Comparison of ENCODE assay signal across 1 cellular context in the genomic region with DNA sequence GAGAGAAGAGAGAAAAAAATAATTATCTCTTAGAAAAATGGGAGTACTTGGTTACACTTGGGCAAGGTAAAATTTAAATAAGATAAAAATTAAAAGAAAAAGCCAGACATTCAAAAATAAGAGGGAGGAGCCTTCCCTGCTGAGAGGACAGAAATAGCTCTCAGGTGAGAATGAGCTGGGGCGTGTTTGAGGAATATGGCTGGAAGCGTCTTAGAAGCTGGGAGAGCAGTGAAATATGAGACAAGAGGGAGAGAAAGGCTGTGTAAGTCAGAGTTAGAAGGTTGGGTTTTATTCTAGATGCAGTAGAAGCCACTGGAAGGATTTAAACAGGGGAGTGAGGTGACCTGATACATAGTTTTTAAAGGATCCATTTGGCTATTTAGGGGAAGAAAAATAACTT.
TF ChIP-seq lines count a peak whose summit lies in the region.

No MANE protein-coding gene starts in this region.

TF ChIP-seq in HepG2, 621 proteins besides CTCF, POLR2A, EP300 and RAD21 (continued from another document):
- TF ChIP-seq, protein P1, sequence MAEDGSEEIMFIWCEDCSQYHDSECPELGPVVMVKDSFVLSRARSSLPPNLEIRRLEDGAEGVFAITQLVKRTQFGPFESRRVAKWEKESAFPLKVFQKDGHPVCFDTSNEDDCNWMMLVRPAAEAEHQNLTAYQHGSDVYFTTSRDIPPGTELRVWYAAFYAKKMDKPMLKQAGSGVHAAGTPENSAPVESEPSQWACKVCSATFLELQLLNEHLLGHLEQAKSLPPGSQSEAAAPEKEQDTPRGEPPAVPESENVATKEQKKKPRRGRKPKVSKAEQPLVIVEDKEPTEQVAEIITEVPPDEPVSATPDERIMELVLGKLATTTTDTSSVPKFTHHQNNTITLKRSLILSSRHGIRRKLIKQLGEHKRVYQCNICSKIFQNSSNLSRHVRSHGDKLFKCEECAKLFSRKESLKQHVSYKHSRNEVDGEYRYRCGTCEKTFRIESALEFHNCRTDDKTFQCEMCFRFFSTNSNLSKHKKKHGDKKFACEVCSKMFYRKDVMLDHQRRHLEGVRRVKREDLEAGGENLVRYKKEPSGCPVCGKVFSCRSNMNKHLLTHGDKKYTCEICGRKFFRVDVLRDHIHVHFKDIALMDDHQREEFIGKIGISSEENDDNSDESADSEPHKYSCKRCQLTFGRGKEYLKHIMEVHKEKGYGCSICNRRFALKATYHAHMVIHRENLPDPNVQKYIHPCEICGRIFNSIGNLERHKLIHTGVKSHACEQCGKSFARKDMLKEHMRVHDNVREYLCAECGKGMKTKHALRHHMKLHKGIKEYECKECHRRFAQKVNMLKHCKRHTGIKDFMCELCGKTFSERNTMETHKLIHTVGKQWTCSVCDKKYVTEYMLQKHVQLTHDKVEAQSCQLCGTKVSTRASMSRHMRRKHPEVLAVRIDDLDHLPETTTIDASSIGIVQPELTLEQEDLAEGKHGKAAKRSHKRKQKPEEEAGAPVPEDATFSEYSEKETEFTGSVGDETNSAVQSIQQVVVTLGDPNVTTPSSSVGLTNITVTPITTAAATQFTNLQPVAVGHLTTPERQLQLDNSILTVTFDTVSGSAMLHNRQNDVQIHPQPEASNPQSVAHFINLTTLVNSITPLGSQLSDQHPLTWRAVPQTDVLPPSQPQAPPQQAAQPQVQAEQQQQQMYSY (CRISPR knock-in tag; IDR thresholded peaks at IDR 0.05): no peak
- TF ChIP-seq, protein P2, sequence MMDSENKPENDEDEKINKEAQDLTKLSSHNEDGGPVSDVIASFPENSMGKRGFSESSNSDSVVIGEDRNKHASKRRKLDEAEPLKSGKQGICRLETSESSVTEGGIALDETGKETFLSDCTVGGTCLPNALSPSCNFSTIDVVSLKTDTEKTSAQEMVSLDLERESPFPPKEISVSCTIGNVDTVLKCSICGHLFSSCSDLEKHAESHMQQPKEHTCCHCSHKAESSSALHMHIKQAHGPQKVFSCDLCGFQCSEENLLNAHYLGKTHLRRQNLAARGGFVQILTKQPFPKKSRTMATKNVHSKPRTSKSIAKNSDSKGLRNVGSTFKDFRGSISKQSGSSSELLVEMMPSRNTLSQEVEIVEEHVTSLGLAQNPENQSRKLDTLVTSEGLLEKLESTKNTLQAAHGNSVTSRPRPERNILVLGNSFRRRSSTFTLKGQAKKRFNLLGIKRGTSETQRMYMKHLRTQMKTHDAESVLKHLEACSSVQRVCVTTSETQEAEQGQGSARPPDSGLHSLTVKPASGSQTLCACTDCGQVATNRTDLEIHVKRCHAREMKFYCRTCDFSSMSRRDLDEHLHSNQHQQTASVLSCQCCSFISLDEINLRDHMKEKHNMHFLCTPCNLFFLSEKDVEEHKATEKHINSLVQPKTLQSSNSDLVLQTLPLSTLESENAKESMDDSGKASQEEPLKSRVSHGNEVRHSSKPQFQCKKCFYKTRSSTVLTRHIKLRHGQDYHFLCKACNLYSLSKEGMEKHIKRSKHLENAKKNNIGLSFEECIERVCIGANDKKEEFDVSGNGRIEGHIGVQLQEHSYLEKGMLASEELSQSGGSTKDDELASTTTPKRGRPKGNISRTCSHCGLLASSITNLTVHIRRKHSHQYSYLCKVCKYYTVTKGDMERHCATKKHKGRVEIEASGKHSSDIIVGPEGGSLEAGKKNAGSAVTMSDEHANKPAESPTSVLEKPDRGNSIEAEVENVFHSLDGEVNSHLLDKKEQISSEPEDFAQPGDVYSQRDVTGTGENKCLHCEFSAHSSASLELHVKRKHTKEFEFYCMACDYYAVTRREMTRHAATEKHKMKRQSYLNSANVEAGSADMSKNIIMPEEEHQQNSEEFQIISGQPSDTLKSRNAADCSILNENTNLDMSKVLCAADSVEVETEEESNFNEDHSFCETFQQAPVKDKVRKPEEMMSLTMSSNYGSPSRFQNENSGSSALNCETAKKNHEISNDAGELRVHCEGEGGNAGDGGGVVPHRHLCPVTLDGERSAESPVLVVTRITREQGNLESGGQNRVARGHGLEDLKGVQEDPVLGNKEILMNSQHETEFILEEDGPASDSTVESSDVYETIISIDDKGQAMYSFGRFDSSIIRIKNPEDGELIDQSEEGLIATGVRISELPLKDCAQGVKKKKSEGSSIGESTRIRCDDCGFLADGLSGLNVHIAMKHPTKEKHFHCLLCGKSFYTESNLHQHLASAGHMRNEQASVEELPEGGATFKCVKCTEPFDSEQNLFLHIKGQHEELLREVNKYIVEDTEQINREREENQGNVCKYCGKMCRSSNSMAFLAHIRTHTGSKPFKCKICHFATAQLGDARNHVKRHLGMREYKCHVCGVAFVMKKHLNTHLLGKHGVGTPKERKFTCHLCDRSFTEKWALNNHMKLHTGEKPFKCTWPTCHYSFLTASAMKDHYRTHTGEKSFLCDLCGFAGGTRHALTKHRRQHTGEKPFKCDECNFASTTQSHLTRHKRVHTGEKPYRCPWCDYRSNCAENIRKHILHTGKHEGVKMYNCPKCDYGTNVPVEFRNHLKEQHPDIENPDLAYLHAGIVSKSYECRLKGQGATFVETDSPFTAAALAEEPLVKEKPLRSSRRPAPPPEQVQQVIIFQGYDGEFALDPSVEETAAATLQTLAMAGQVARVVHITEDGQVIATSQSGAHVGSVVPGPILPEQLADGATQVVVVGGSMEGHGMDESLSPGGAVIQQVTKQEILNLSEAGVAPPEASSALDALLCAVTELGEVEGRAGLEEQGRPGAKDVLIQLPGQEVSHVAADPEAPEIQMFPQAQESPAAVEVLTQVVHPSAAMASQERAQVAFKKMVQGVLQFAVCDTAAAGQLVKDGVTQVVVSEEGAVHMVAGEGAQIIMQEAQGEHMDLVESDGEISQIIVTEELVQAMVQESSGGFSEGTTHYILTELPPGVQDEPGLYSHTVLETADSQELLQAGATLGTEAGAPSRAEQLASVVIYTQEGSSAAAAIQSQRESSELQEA (CRISPR knock-in tag; IDR thresholded peaks at IDR 0.05; ENCODE audit: not compliant biosample characterization): no peak
- TF ChIP-seq SMAD9 (CRISPR knock-in tag; IDR thresholded peaks at IDR 0.05): no peak
- TF ChIP-seq, protein P3, sequence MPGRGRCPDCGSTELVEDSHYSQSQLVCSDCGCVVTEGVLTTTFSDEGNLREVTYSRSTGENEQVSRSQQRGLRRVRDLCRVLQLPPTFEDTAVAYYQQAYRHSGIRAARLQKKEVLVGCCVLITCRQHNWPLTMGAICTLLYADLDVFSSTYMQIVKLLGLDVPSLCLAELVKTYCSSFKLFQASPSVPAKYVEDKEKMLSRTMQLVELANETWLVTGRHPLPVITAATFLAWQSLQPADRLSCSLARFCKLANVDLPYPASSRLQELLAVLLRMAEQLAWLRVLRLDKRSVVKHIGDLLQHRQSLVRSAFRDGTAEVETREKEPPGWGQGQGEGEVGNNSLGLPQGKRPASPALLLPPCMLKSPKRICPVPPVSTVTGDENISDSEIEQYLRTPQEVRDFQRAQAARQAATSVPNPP (CRISPR knock-in tag; IDR thresholded peaks at IDR 0.05): no peak
- no peak for TF ChIP-seq ZMYM3 (CRISPR knock-in tag; IDR thresholded peaks at IDR 0.05)
- TF ChIP-seq SSRP1 (CRISPR knock-in tag; IDR thresholded peaks at IDR 0.05): no peak
- no peak for TF ChIP-seq POLR2AphosphoS5 (IDR thresholded peaks at IDR 0.05; ENCODE audit: low read depth, low read length)
- no peak for TF ChIP-seq SPEN (CRISPR knock-in tag; IDR thresholded peaks at IDR 0.05; ENCODE audit: low read depth)
- no peak for TF ChIP-seq HDAC1 (CRISPR knock-in tag; IDR thresholded peaks at IDR 0.05)
- TF ChIP-seq HIVEP1 (CRISPR knock-in tag; IDR thresholded peaks at IDR 0.05): no peak
- no peak for TF ChIP-seq RBAK (CRISPR knock-in tag; IDR thresholded peaks at IDR 0.05)
- TF ChIP-seq, protein P4, sequence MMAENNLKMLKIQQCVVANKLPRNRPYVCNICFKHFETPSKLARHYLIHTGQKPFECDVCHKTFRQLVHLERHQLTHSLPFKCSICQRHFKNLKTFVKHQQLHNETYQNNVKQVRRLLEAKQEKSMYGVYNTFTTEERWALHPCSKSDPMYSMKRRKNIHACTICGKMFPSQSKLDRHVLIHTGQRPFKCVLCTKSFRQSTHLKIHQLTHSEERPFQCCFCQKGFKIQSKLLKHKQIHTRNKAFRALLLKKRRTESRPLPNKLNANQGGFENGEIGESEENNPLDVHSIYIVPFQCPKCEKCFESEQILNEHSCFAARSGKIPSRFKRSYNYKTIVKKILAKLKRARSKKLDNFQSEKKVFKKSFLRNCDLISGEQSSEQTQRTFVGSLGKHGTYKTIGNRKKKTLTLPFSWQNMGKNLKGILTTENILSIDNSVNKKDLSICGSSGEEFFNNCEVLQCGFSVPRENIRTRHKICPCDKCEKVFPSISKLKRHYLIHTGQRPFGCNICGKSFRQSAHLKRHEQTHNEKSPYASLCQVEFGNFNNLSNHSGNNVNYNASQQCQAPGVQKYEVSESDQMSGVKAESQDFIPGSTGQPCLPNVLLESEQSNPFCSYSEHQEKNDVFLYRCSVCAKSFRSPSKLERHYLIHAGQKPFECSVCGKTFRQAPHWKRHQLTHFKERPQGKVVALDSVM (CRISPR knock-in tag; IDR thresholded peaks at IDR 0.05): no peak
